Comparison of ENCODE assay signal across 18 cellular contexts in the genomic region with DNA sequence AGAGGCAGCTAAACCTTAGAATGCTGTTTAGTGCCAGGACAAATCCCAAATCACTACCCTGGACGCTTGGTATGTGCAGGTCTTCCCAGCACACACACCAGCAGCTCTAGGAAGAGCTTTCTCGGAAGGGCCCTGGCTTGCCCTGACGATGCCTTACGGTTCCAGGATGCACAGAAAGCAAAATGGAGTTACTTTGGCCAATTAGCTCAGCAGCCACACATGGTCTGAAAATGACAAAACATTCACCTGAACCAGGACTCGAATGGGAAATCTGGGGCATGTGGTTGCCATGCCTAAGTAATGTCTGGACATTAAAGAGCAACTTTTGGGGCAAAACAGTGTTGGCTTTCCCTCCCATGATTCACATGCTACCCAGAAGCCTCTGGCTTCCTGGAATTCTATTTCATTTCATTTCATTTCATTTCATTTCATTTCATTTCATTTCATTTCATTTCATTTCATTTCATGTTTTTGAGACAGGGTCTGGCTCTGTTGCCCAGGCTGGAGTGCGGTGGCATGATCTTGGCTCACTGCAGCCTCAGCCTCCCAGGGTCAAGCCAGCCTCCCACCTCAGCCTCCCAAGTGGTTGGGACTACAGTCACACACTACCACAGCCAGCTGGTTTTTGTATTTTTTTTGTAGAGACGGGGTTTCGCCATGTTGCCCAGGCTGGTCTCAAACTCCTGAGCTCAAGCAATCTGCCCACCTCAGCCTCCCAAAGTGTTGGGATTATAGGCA.
"Had no signal": no experiment of that assay in that cellular context is flagged by ENCODE, and none has a peak within 500 bp of the region (broad histone marks: within the 10 kb centered on the region; RNA-seq: fewer than 3 reads in every experiment).

No MANE protein-coding gene starts in this region.

- H3K27me3 ChIP-seq: ovary had no signal

- H3K9me3 Mint-ChIP-seq: brain had no signal

- H3K9me3 ChIP-seq: lower lobe of right lung, ovary, thoracic aorta had no signal

- H3K27ac ChIP-seq: ovary, thoracic aorta had no signal

- DNase-seq: activated CD8-positive, alpha-beta memory T cell treated with anti-CD3 and anti-CD28 coated beads, Interleukin-2, amount 50 U/mL, for 4 hours; activated effector memory CD4-positive, alpha-beta T cell treated with anti-CD3 and anti-CD28 coated beads, Interleukin-2, amount 50 U/mL, for 16 hours; activated T-cell treated with anti-CD3 and anti-CD28 coated beads, Interleukin-2, amount 50 U/mL, for 48 hours; central memory CD4-positive, alpha-beta T cell; effector CD4-positive, alpha-beta T cell; foreskin fibroblast; left cardiac atrium; lower lobe of right lung; midbrain; ovary; stimulated activated CD4-positive, alpha-beta T cell treated with anti-CD3 and anti-CD28 coated beads, Interleukin-12 subunit alpha, Interleukin-12 subunit beta, amount 100 ng/mL, for 4 hours; stimulated activated CD4-positive, alpha-beta T cell treated with anti-CD3 and anti-CD28 coated beads, Interleukin-2, amount 100 ng/mL, for 24 hours; SW 1271 had no signal

- H3K4me3 ChIP-seq: coronary artery, lower lobe of right lung, ovary, thoracic aorta had no signal

- H3K4me3 Mint-ChIP-seq: brain had no signal

- H3K36me3 Mint-ChIP-seq: activated naive CD8-positive, alpha-beta T cell; brain had no signal

- H3K36me3 ChIP-seq: lower lobe of right lung, ovary, thoracic aorta had no signal

- ATAC-seq: activated CD4-positive, CD25-positive, alpha-beta regulatory T cell treated with anti-CD3 and anti-CD28 coated beads, Interleukin-2, amount 50 U/mL, for 24 hours; lower lobe of right lung had no signal
